Comparison of ENCODE assay signal across 14 cellular contexts in genomic region chr19:39244410-39245100, GRCh38. TPM values are rescaled to one million over a fixed set of nuclear protein-coding genes. Genes with fewer than 3 reads are reported as not detected.
"Had no signal": no experiment of that assay in that cellular context is flagged by ENCODE, and none has a peak within 500 bp of the region (broad histone marks: within the 10 kb centered on the region; RNA-seq: fewer than 3 reads in every experiment).

Gene IFNL3 (minus strand): TSS chr19:39245006. CDS start chr19:39244967, 39 bp downstream.

RNA-seq across cellular contexts. Expression of gene IFNL3, which starts in this region (rescaled TPM):
- total RNA-seq: activated CD8-positive, alpha-beta memory T cell treated with anti-CD3 and anti-CD28 coated beads for 36 hours; activated CD8-positive, alpha-beta T cell treated with anti-CD3 and anti-CD28 coated beads for 36 hours; activated naive CD8-positive, alpha-beta T cell treated with anti-CD3 and anti-CD28 coated beads for 36 hours; activated T-cell treated with anti-CD3 and anti-CD28 coated beads, Interleukin-2, amount 50 U/mL, for 4 hours; activated T-helper 1 cell treated with anti-CD3 and anti-CD28 coated beads, Interleukin-12 subunit alpha, Interleukin-12 subunit beta, Interleukin-2, Interleukin-4 antibody, amounts not matched to agents 30 ng/mL and 10 ng/mL and 1 ng/mL, durations not matched to agents 14 hours and 24 hours and 36 hours; activated T-helper 17 cell treated with anti-CD3 and anti-CD28 coated beads, Interleukin-2, amount 50 U/mL, for 72 hours; adrenal gland; aorta; cardiac septum; cerebellum; T-helper 1 cell treated with Interleukin-12 subunit alpha and Interleukin-12 subunit beta and Interleukin-4 antibody, amounts not matched to agents 30 ng/mL and 1 ng/mL, for 36 hours; T-helper 17 cell; T-helper 2 cell treated with Interferon-gamma antibody and Interleukin-4, amounts not matched to agents 100 ng/mL and 5 ng/mL, for 36 hours; WTC11 had no signal
- polyA plus RNA-seq: adrenal gland, aorta had no signal
